Comparison of ENCODE assay signal across 10 cellular contexts in the genomic region with DNA sequence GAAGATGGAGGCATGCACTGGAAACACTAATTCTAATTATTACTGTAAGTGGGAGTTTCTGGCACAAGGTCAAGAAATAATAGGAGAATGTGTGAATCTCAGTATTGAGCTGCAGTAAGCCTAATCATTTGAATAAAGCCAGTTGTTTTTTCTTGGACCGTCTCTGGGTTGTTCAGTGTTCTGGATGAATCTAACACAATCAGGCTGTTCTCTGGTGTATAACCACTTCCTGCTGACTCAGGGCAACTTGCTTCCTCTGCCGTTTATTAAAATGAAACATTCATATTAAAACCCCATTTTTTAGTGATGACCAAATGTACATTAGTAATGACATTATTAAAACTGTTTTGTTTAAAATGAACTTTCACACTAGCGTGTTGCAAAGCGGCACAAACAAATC.
DNase-seq lines count a peak whose midpoint lies in the region; ATAC-seq and TF ChIP-seq lines count a peak whose summit lies in the region.
"Had no signal": no experiment of that assay in that cellular context is flagged by ENCODE, and none has a peak within 500 bp of the region (broad histone marks: within the 10 kb centered on the region; RNA-seq: fewer than 3 reads in every experiment).

No MANE protein-coding gene starts in this region.

- H3K27me3 ChIP-seq in lung (ENCODE audit: control insufficient read depth, insufficient read depth), result no peaks in the 10 kb centered on the region

- intact Hi-C loops in activated CD4-positive, alpha-beta memory T cell treated with anti-CD3 and anti-CD28 coated beads for 36 hours (cut with micrococcal nuclease), result loop anchor here (1.0 kb wide), 1 partner anchor 11 kb away; no protein-coding TSS in a partner anchor

- no peak overlapping the region for H3K4me3 ChIP-seq in lung

- H3K9me3 Mint-ChIP-seq in activated CD4-positive, alpha-beta memory T cell treated with anti-CD3 and anti-CD28 coated beads for 36 hours, result no peaks in the 10 kb centered on the region
- H3K9me3 Mint-ChIP-seq: naive B cell had no signal

- no peak overlapping the region for H3K27ac Mint-ChIP-seq in activated CD4-positive, alpha-beta memory T cell treated with anti-CD3 and anti-CD28 coated beads for 36 hours

- H3K9me3 ChIP-seq in lung (ENCODE audit: control insufficient read depth in 2 of 2, insufficient read depth in 1 of 2, low read length in 1 of 2), result no peaks in the 10 kb centered on the region

- H3K27ac ChIP-seq in lung (ENCODE audit: low read depth in 1 of 2, low read length in 1 of 2), result no peak overlapping the region
- H3K27ac ChIP-seq: VCaP had no signal

- no peaks in the 10 kb centered on the region for H3K4me1 ChIP-seq in lung (ENCODE audit: control insufficient read depth in 2 of 2, insufficient read depth in 2 of 2, low read length in 2 of 2)

- CTCF ChIA-PET in activated CD4-positive, alpha-beta memory T cell treated with anti-CD3 and anti-CD28 coated beads for 36 hours (lab: Charles Lee), result no interaction called here

- peak; percentile 71 for ATAC-seq in HG03159 (IDR thresholded peaks at IDR 0.05; ENCODE audit: unreplicated experiment)
- peak; percentile 47 for ATAC-seq in lung (ENCODE audit: insufficient read depth, low FRiP score)
- ATAC-seq in GM21717 (IDR thresholded peaks at IDR 0.05; ENCODE audit: unreplicated experiment), result no peak
- ATAC-seq in HG02798 (IDR thresholded peaks at IDR 0.05; ENCODE audit: poor library complexity, unreplicated experiment), result no peak
- ATAC-seq in HG02642 (IDR thresholded peaks at IDR 0.05; ENCODE audit: poor library complexity, unreplicated experiment), result no peak

- H3K4me1 Mint-ChIP-seq in activated CD4-positive, alpha-beta memory T cell treated with anti-CD3 and anti-CD28 coated beads for 36 hours (ENCODE audit: low read depth), result peaks cover 17% of the 10 kb centered on the region

- 21 to 32% methylated on average over 4 of the region's 4 CpGs for WGBS in lung, 2 donors

- no peaks in the 10 kb centered on the region for H3K27me3 Mint-ChIP-seq in activated CD4-positive, alpha-beta memory T cell treated with anti-CD3 and anti-CD28 coated beads for 36 hours
- H3K27me3 Mint-ChIP-seq: naive B cell had no signal

- no peak for TF ChIP-seq CTCF in lung (IDR thresholded peaks at IDR 0.05; ENCODE audit: control extremely low read depth, extremely low read depth)

- POLR2A ChIA-PET in activated CD4-positive, alpha-beta memory T cell treated with anti-CD3 and anti-CD28 coated beads for 36 hours (lab: Charles Lee), result no interaction called here

- H3K4me3 Mint-ChIP-seq in activated CD4-positive, alpha-beta memory T cell treated with anti-CD3 and anti-CD28 coated beads for 36 hours, result no peak overlapping the region
- H3K4me3 Mint-ChIP-seq: naive B cell had no signal

- H3K36me3 Mint-ChIP-seq in activated CD4-positive, alpha-beta memory T cell treated with anti-CD3 and anti-CD28 coated beads for 36 hours, result no peaks in the 10 kb centered on the region
- H3K36me3 Mint-ChIP-seq: naive B cell had no signal

- no peaks in the 10 kb centered on the region for H3K36me3 ChIP-seq in lung (ENCODE audit: control insufficient read depth in 2 of 2, insufficient read depth in 2 of 2, low read length in 2 of 2)

- peak; percentile 25 for DNase-seq in NK-92 treated with Interleukin-12 subunit alpha and Interleukin-12 subunit beta, amount 100 ng/mL, for 24 hours (lab: John Stamatoyannopoulos, UW)
- DNase-seq in NK-92 (lab: John Stamatoyannopoulos, UW; ENCODE audit: unreplicated experiment), result no peak
- DNase-seq in activated CD4-positive, alpha-beta memory T cell treated with anti-CD3 and anti-CD28 coated beads for 36 hours, result peak; percentile 13
- DNase-seq in lung (ENCODE audit: low spot score), result no peak
- DNase-seq: naive B cell had no signal

Comparison
In these comparisons a context has a peak if more than half of its experiments do, and no peak if none do; other contexts are left out.
1. DNase-seq: peak in NK-92 treated with Interleukin-12 subunit alpha and Interleukin-12 subunit beta, amount 100 ng/mL, for 24 hours (single experiment) and activated CD4-positive, alpha-beta memory T cell treated with anti-CD3 and anti-CD28 coated beads for 36 hours (single experiment); none in NK-92 (single experiment) and lung (single experiment).
2. ATAC-seq: peak in HG03159 (single experiment) and lung (single experiment); none in GM21717 (single experiment), HG02798 (single experiment) and HG02642 (single experiment).